21 cellular contexts compared by ENCODE assay signal in the genomic region with DNA sequence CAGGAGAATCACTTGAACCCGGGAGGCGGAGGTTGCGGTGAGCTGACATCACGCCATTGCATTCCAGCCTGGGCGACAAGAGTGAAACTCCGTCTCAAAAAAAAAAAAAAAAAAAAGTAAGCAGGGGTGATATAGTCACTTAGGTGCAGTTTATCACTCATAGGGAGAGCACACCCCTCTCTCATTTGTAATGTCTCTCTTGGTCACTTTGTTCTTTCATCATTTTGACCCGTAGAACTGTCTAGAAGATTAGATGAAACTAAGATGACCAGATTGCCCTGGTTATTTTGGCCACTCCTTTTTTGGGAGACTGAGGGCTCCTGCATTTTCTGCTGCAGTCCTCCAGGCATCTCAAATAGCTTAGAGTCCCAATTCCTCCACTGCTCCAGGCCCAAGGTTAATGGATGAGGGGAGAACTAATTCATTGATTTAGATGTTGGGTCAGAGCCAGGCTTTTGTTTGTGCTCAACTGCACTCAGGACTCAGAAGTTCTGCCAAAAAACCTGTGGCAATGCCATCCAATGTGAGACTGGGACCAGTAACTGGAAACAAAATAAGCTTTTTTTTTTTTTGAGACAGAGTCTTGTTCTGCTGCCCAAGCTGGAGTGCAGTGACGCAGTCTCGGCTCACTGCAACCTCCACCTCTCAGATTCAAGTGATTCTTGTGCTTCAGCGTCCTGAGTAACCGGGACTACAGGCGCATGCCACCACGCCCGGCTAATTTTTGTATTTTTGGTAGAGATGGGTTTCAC. TPM values are rescaled to one million over a fixed set of nuclear protein-coding genes. Genes with fewer than 3 reads are reported as not detected.
A peak's percentile ranks its signal among the peaks of the same experiment; 100 is the strongest.
DNase-seq lines count a peak whose midpoint lies in the region; ATAC-seq, FAIRE-seq and TF ChIP-seq lines count a peak whose summit lies in the region.
"Had no signal": no experiment of that assay in that cellular context is flagged by ENCODE, and none has a peak within 500 bp of the region (broad histone marks: within the 10 kb centered on the region; RNA-seq: fewer than 3 reads in every experiment).

No MANE protein-coding gene starts in this region.

- no peak overlapping the region for H2AFZ ChIP-seq in HepG2 (ENCODE audit: low read length)

- H3K27me3 ChIP-seq in liver (ENCODE audit: control insufficient read depth in 4 of 4, insufficient read depth in 4 of 4, low read length in 3 of 4) (no peaks in the 10 kb centered on the region), HepG2 (ENCODE audit: control insufficient read depth in 1 of 2, insufficient read depth in 2 of 2, low read length in 2 of 2) (no peaks in the 10 kb centered on the region; a peak in 1 of 5 replicates), adrenal gland (no peaks in the 10 kb centered on the region), lung (ENCODE audit: control insufficient read depth, insufficient read depth) (no peaks in the 10 kb centered on the region)
- H3K27me3 ChIP-seq: BLaER1 had no signal

- TF ChIP-seq RAD21 in liver (IDR thresholded peaks at IDR 0.05) (peak; percentile 56 to 61), HepG2 (CRISPR knock-in tag; IDR thresholded peaks at IDR 0.05) (no peak)

- H4K20me1 ChIP-seq in HepG2 (ENCODE audit: insufficient read depth, low read length) = no peaks in the 10 kb centered on the region
- H4K20me1 ChIP-seq: BLaER1 had no signal

- H3K9ac ChIP-seq in liver (ENCODE audit: low read depth in 1 of 2, low read length in 2 of 2) (no peak overlapping the region), HepG2 (ENCODE audit: insufficient read depth, low read depth, low read length) (no peak overlapping the region)
- H3K9ac ChIP-seq: BLaER1, KMS-11 had no signal

- H3K4me2 ChIP-seq in HepG2 (ENCODE audit: low read depth, low read length) = no peak overlapping the region
- H3K4me2 ChIP-seq: BLaER1, KMS-11 had no signal

- H3K36me3 ChIP-seq in liver (ENCODE audit: control insufficient read depth in 4 of 4, insufficient read depth in 3 of 4, low read depth in 1 of 4, low read length in 3 of 4) = no peaks in the 10 kb centered on the region
- H3K36me3 ChIP-seq in HepG2 (replicated peaks in 1 of 2; ENCODE audit: control insufficient read depth in 1 of 2, insufficient read depth in 2 of 2, low read length in 2 of 2) = no peaks in the 10 kb centered on the region
- no peaks in the 10 kb centered on the region for H3K36me3 ChIP-seq in adrenal gland (replicated peaks in 1 of 2)
- H3K36me3 ChIP-seq in lung (ENCODE audit: control insufficient read depth in 2 of 2, insufficient read depth in 2 of 2, low read length in 2 of 2) = no peaks in the 10 kb centered on the region
- H3K36me3 ChIP-seq: BLaER1 had no signal

- CTCF ChIA-PET in HepG2 (lab: Yijun Ruan, JAX; ENCODE audit: low intra/inter-chr PET ratio, low total read pairs) = no interaction called here

- TF ChIP-seq POLR2A in HepG2 (IDR thresholded peaks at IDR 0.05; ENCODE audit: insufficient read depth in 1 of 2, low read depth in 2 of 2, low read length in 2 of 2) (no peak), adrenal gland (IDR thresholded peaks at IDR 0.05) (no peak)

- no peak for DNase-seq in HepG2 (ENCODE audit: low spot score)
- peak; percentile 34 to 84 (median 69) for DNase-seq in adrenal gland
- peak; percentile 47 for DNase-seq in lung (ENCODE audit: low spot score)
- no peak for DNase-seq in effector CD8-positive, alpha-beta T cell (lab: John Stamatoyannopoulos, UW)
- DNase-seq in stimulated activated CD8-positive, alpha-beta memory T cell treated with anti-CD3 and anti-CD28 coated beads, Interleukin-4, amount 100 ng/mL, for 48 hours = no peak
- DNase-seq: activated B cell treated with CpG ODN at 0.5 μM for 24 hours; activated CD4-positive, alpha-beta T cell treated with anti-CD3 and anti-CD28 coated beads, Interleukin-2, amount 50 U/mL, for 1 hour; activated naive CD4-positive, alpha-beta T cell treated with Interleukin-2 at 50 U/mL for 16 hours; COR-L47; foreskin fibroblast; natural killer cell; NCI-H2171 treated with DMSO at 0.1 percent for 48 hours; occipital lobe; trophoblast cell had no signal

- POLR2A ChIA-PET in HepG2 (lab: Yijun Ruan, JAX) = no interaction called here

- peaks cover 0 to 10% (median 4%) of the 10 kb centered on the region in 4 donors for H3K4me1 ChIP-seq in liver (ENCODE audit: control insufficient read depth in 4 of 4, insufficient read depth in 4 of 4, low read length in 3 of 4)
- H3K4me1 ChIP-seq in HepG2 (ENCODE audit: insufficient read depth, low read length) = no peaks in the 10 kb centered on the region
- H3K4me1 ChIP-seq in adrenal gland (replicated peaks in 1 of 2) = no peaks in the 10 kb centered on the region
- no peaks in the 10 kb centered on the region for H3K4me1 ChIP-seq in lung (ENCODE audit: control insufficient read depth in 2 of 2, insufficient read depth in 2 of 2, low read length in 2 of 2)
- H3K4me1 ChIP-seq: BLaER1 had no signal

- H3K79me2 ChIP-seq in HepG2 (ENCODE audit: insufficient read depth, low read length) = no peaks in the 10 kb centered on the region

- TF ChIP-seq EP300 in HepG2 (IDR thresholded peaks at IDR 0.05; ENCODE audit: low read depth in 2 of 2, low read length in 2 of 2) (no peak), HepG2 (CRISPR knock-in tag; IDR thresholded peaks at IDR 0.05; ENCODE audit: borderline replicate concordance) (no peak)

- intact Hi-C loops in HepG2 (cut with micrococcal nuclease; ENCODE audit: unreplicated experiment) = no loop called here
- intact Hi-C loops in adrenal gland (cut with DNase I) = no loop called here

- H3K9me3 ChIP-seq in liver (ENCODE audit: control insufficient read depth in 4 of 4, low read length in 3 of 4) (no peaks in the 10 kb centered on the region), HepG2 (ENCODE audit: low read length) (no peaks in the 10 kb centered on the region), adrenal gland (replicated peaks in 1 of 3) (no peaks in the 10 kb centered on the region), lung (ENCODE audit: control insufficient read depth in 2 of 2, insufficient read depth in 1 of 2, low read length in 1 of 2) (no peaks in the 10 kb centered on the region)
- H3K9me3 ChIP-seq: BLaER1 had no signal

- H3K27ac ChIP-seq in liver (ENCODE audit: low read depth in 1 of 2, low read length in 2 of 2) (peak overlapping the region; percentile 31 to 71), HepG2 (ENCODE audit: extremely low read length, insufficient read depth, low read length) (no peak overlapping the region), adrenal gland (no peak overlapping the region), lung (ENCODE audit: low read depth in 1 of 2, low read length in 1 of 2) (no peak overlapping the region)
- H3K27ac ChIP-seq: BLaER1, coronary artery, KMS-11, skin epidermis had no signal

- ATAC-seq in HepG2 = no peak
- ATAC-seq in lung (ENCODE audit: insufficient read depth, low FRiP score) = no peak
- ATAC-seq in GM18909 (IDR thresholded peaks at IDR 0.05; ENCODE audit: poor library complexity, unreplicated experiment) = no peak
- ATAC-seq in HG03439 (IDR thresholded peaks at IDR 0.05; ENCODE audit: unreplicated experiment) = no peak
- ATAC-seq: natural killer cell had no signal

- H3K4me3 ChIP-seq in liver (ENCODE audit: low read depth in 1 of 3, low read length in 3 of 3) (no peak overlapping the region), HepG2 (replicated peaks in 1 of 3; ENCODE audit: insufficient read depth in 1 of 3, low read depth in 2 of 3, low read length in 3 of 3) (no peak overlapping the region), adrenal gland (no peak overlapping the region), lung (no peak overlapping the region)
- H3K4me3 ChIP-seq: BLaER1, coronary artery, skin epidermis had no signal

- BruUV-seq in HepG2 (replicated peaks; lab: Mats Ljungman, UMichigan) = no TSS peak

- TF ChIP-seq CTCF in liver (IDR thresholded peaks at IDR 0.05; ENCODE audit: low read depth, low read length, missing input control) (no peak), HepG2 (CRISPR knock-in tag; IDR thresholded peaks at IDR 0.05) (no peak), adrenal gland (IDR thresholded peaks at IDR 0.05) (no peak), lung (IDR thresholded peaks at IDR 0.05; ENCODE audit: control extremely low read depth, extremely low read depth) (no peak)

- FAIRE-seq in HepG2 (lab: Jason Lieb, UNC) = no peak

- in situ Hi-C loops in HepG2 (cut with HindIII; ENCODE audit: extremely low pct_ligation_motif_present, low pct_unique_long_range_greater_than_20kb) = no loop called here

- WGBS in liver = 61% methylated on average over 14 of the region's 14 CpGs
- 63% methylated on average over 14 of the region's 14 CpGs for WGBS in HepG2 (ENCODE audit: low lambda C conversion rate)
- WGBS in adrenal gland, 4 donors = 65 to 79% (median 74%) methylated on average over 14 of the region's 14 CpGs
- WGBS in lung, 2 donors = 79 to 86% methylated on average over 13 to 14 of the region's 14 CpGs

RNA-seq across cellular contexts. Expression of a gene that starts 49.9 kb away (rescaled TPM):
- total RNA-seq in liver (10 to 100 TPM in 1 of 2 donors, 1 to 10 TPM in 1; 2.7 to 10.1 TPM), HepG2 (2016; rRNA removed; fragmentation: Illumina TruSeq; extraction: Trizol) (not detected in 2 replicates), adrenal gland (1 to 10 TPM; 3.6 to 9.4 (median 7.4) TPM), lung (10 to 100 TPM in 1 of 2 donors, 1 to 10 TPM in 1; 9.4 to 37.4 TPM)
- polyA plus RNA-seq in liver (1 to 10 TPM; 3.3 to 5.2 TPM), HepG2 (2011; rRNA removed) (under 0.01 TPM in 1 of 2 replicates, not detected in the other), adrenal gland (1 to 10 TPM; 2.3 to 4.5 (median 3.9) TPM), lung (1 to 10 TPM; 3.2 to 4.5 TPM)
- total RNA-seq in HepG2 (2016; cell fraction: cytosol; rRNA removed; fragmentation: Illumina TruSeq; extraction: Trizol; ENCODE audit: low read depth) = not detected in 2 replicates
- total RNA-seq in HepG2 (2016; cell fraction: insoluble cytoplasmic fraction; rRNA removed; fragmentation: Illumina TruSeq; extraction: Trizol) = not detected in 2 replicates
- total RNA-seq in HepG2 (2016; cell fraction: membrane; rRNA removed; fragmentation: Illumina TruSeq; extraction: Trizol) = not detected in 2 replicates
- total RNA-seq in HepG2 (2016; cell fraction: nucleus; rRNA removed; fragmentation: Illumina TruSeq; extraction: Trizol) = not detected in 2 replicates
- 0.01 TPM in 1 of 2 replicates, not detected in the other for polyA plus RNA-seq in HepG2 (2011; cell fraction: cytosol; rRNA removed)
- polyA plus RNA-seq in HepG2 (2011; cell fraction: nucleus; rRNA removed) = 0.07 TPM in 1 of 2 replicates, not detected in the other
- not detected in 2 replicates for polyA plus RNA-seq in HepG2 (2012)
- polyA plus RNA-seq in HepG2 (2016; cell fraction: cytosol; fragmentation: Illumina TruSeq; extraction: Trizol; ENCODE audit: low read depth) = not detected in 2 replicates
- polyA plus RNA-seq in HepG2 (2016; cell fraction: insoluble cytoplasmic fraction; fragmentation: Illumina TruSeq; extraction: Trizol; ENCODE audit: low read depth) = not detected in 2 replicates
- polyA plus RNA-seq in HepG2 (2016; cell fraction: membrane; fragmentation: Illumina TruSeq; extraction: Trizol; ENCODE audit: low read depth) = not detected in 2 replicates
- polyA plus RNA-seq in HepG2 (2016; cell fraction: nucleus; fragmentation: Illumina TruSeq; extraction: Trizol; ENCODE audit: insufficient read depth, low read depth) = not detected in 2 replicates
- 5.4 TPM in 1 of 2 replicates, not detected in the other for polyA minus RNA-seq in HepG2 (2011; rRNA and poly(A)+ RNA removed; ENCODE audit: low replicate concordance)
- 0.09 TPM in 1 of 2 replicates, not detected in the other for polyA minus RNA-seq in HepG2 (2011; cell fraction: cytosol; rRNA and poly(A)+ RNA removed)
- not detected in 2 replicates for polyA minus RNA-seq in HepG2 (2011; cell fraction: nucleus; rRNA and poly(A)+ RNA removed)

Comparison
In these comparisons a context has a peak if more than half of its experiments do, and no peak if none do; other contexts are left out.
1. H3K27ac ChIP-seq: peak in liver (2 of 2); none in HepG2 (single experiment), adrenal gland (0 of 5) and lung (0 of 2).
2. DNase-seq: peak in adrenal gland (7 of 7) and lung (single experiment); none in HepG2 (single experiment), effector CD8-positive, alpha-beta T cell (single experiment) and stimulated activated CD8-positive, alpha-beta memory T cell treated with anti-CD3 and anti-CD28 coated beads, Interleukin-4, amount 100 ng/mL, for 48 hours (single experiment).